In the genomic region with DNA sequence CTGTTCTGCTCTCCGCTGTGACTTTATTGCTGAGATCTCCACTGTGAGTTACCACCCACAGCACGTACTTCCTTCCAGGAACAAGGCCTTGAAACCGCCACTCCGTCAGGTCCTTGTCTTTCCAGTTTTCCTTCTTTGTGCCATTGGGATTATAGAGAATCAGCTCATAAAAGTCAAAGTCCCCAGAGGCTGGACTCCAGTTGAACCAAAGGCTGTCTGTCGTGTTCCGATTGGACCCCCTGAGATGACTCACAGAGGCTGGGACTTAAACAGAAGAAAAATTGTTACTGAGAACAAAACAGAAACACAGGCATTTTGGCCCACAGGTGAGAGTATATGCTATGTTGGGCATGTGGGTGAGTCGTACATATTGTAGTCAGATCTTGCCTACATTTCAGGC, we compare ENCODE assay signal across 22 cellular contexts.
DNase-seq lines count a peak whose midpoint lies in the region; ATAC-seq and TF ChIP-seq lines count a peak whose summit lies in the region.
"Had no signal": no experiment of that assay in that cellular context is flagged by ENCODE, and none has a peak within 500 bp of the region (broad histone marks: within the 10 kb centered on the region; RNA-seq: fewer than 3 reads in every experiment).

No MANE protein-coding gene starts in this region.

- peak overlapping the region; percentile 10 for H2BK12ac ChIP-seq in trophoblast cell (ENCODE audit: low read length)

- H3K4me3 ChIP-seq in HCT116 (replicated peaks in 1 of 2; ENCODE audit: low read depth in 1 of 2, low read length in 2 of 2), result no peak overlapping the region
- no peak overlapping the region for H3K4me3 ChIP-seq in trophoblast cell (ENCODE audit: low read depth, low read length)
- no peak overlapping the region for H3K4me3 ChIP-seq in H7 (ENCODE audit: insufficient read depth, low read depth, low read length)
- H3K4me3 ChIP-seq: BLaER1, HAP-1, MG63, SJSA1 had no signal

- H3K9ac ChIP-seq in HCT116 (ENCODE audit: low read length) (no peak overlapping the region), trophoblast cell (ENCODE audit: low read length) (no peak overlapping the region)
- H3K9ac ChIP-seq: BLaER1 had no signal

- no CpG with 5 or more reads among the region's 7 CpGs for WGBS in trophoblast cell (ENCODE audit: extremely low coverage, insufficient coverage, insufficient read length)

- no peaks in the 10 kb centered on the region for H3K9me3 ChIP-seq in HCT116 (ENCODE audit: control insufficient read depth in 1 of 2, insufficient read depth in 1 of 2, low read depth in 1 of 2, low read length in 2 of 2)
- no peaks in the 10 kb centered on the region for H3K9me3 ChIP-seq in trophoblast cell (ENCODE audit: insufficient read depth, low read depth, low read length)
- H3K9me3 ChIP-seq: BLaER1, HAP-1, MG63, SJSA1 had no signal

- TF ChIP-seq CTCF in HCT116 (IDR thresholded peaks at IDR 0.05 in 2 of 3, conservative IDR thresholded peaks at IDR 0.05 in 1 of 3; ENCODE audit: borderline replicate concordance in 1 of 3, insufficient read depth in 1 of 3, low read depth in 2 of 3, low read length in 2 of 3), result no peak
- no peak for TF ChIP-seq CTCF in foreskin keratinocyte (conservative IDR thresholded peaks at IDR 0.05)

- BruUV-seq in HCT116 (replicated peaks; lab: Mats Ljungman, UMichigan), result no TSS peak

- no peaks in the 10 kb centered on the region for H3K9me2 ChIP-seq in HCT116 (ENCODE audit: insufficient read depth)

- CTCF ChIA-PET in HCT116 (lab: Charles Lee), result interaction anchor here (1.0 kb wide), 1 partner anchor 16 kb away, joined by 4 read pairs; no protein-coding TSS in a partner anchor

- TF ChIP-seq POLR2A in HCT116 (IDR thresholded peaks at IDR 0.05; ENCODE audit: borderline replicate concordance, extremely low read depth, insufficient read depth, insufficient read length), result no peak

- H2AK5ac ChIP-seq in trophoblast cell (ENCODE audit: low read length), result no peak overlapping the region

- intact Hi-C loops in HCT116 (cut with micrococcal nuclease), result no loop called here
- intact Hi-C loops in posterior cingulate gyrus (cut with DNase I), result no loop called here

- H2AFZ ChIP-seq in HCT116 (ENCODE audit: low read depth, low read length, poor library complexity, severe bottlenecking), result no peak overlapping the region
- no peak overlapping the region for H2AFZ ChIP-seq in trophoblast cell (ENCODE audit: insufficient read depth, low read length, poor library complexity)

- H4K8ac ChIP-seq in trophoblast cell (ENCODE audit: low read depth, low read length), result no peak overlapping the region

- no peak overlapping the region for H4K12ac ChIP-seq in trophoblast cell (ENCODE audit: low read depth, low read length)

- no peak for TF ChIP-seq RAD21 in HCT116 (IDR thresholded peaks at IDR 0.05; ENCODE audit: low read depth)

- H2BK120ac ChIP-seq in trophoblast cell (ENCODE audit: insufficient read depth, low read length, poor library complexity), result no peak overlapping the region

- peaks cover 7 to 32% of the 10 kb centered on the region in 2 experiments for H3K4me1 ChIP-seq in HCT116 (ENCODE audit: control insufficient read depth in 1 of 2, insufficient read depth in 2 of 2, low read length in 2 of 2)
- H3K4me1 ChIP-seq in foreskin keratinocyte, result peaks cover 14% of the 10 kb centered on the region
- H3K4me1 ChIP-seq in trophoblast cell (ENCODE audit: control insufficient read depth in 1 of 2, insufficient read depth in 2 of 2, low read length in 2 of 2), result peaks cover 3 to 4% of the 10 kb centered on the region in 2 experiments
- H3K4me1 ChIP-seq: BLaER1, HAP-1, SJSA1 had no signal

- H3K27ac ChIP-seq in HCT116 (ENCODE audit: low read depth, low read length) (no peak overlapping the region), caudate nucleus (ENCODE audit: low read depth, low read length) (peak overlapping the region; percentile 72), foreskin keratinocyte (no peak overlapping the region), trophoblast cell (ENCODE audit: low read depth, low read length) (no peak overlapping the region)
- H3K27ac ChIP-seq: BLaER1, HL-60, SJSA1 had no signal

- peak; percentile 55; the same call in 1 of the 2 replicates for ATAC-seq in HCT116
- ATAC-seq in foreskin keratinocyte, result peak; percentile 55

- RAD21 ChIA-PET in HCT116 (lab: Charles Lee; ENCODE audit: low non-redundant PET in 1 of 2, low total read pairs in 2 of 2, uncharacterized antibody in 2 of 2, unreplicated experiment in 2 of 2), result no interaction called here

- no peaks in the 10 kb centered on the region for H3K79me2 ChIP-seq in HCT116 (ENCODE audit: insufficient read depth, low read length)
- H3K79me2 ChIP-seq in trophoblast cell (ENCODE audit: control insufficient read depth, insufficient read depth, low read length, poor library complexity), result no peaks in the 10 kb centered on the region

- H4K91ac ChIP-seq in trophoblast cell (ENCODE audit: low read depth, low read length), result no peak overlapping the region

- no peak overlapping the region for H2BK5ac ChIP-seq in trophoblast cell (ENCODE audit: low read depth, low read length, poor library complexity)

- no peak overlapping the region for H3K4ac ChIP-seq in trophoblast cell (ENCODE audit: low read depth, low read length)

- H3K36me3 ChIP-seq in HCT116 (ENCODE audit: control insufficient read depth in 1 of 2, insufficient read depth in 2 of 2, low read length in 2 of 2) (no peaks in the 10 kb centered on the region), trophoblast cell (ENCODE audit: control insufficient read depth in 1 of 2, insufficient read depth in 2 of 2, low read length in 2 of 2) (no peaks in the 10 kb centered on the region), H7 (replicated peaks; ENCODE audit: control insufficient read depth, insufficient read depth, low read length) (no peaks in the 10 kb centered on the region)
- H3K36me3 ChIP-seq: BLaER1, HAP-1, MG63 had no signal

- POLR2A ChIA-PET in HCT116 (lab: Charles Lee), result no interaction called here

- peak; percentile 33 for DNase-seq in HCT116 (ENCODE audit: low read depth, low spot score)
- no peak for DNase-seq in caudate nucleus (lab: John Stamatoyannopoulos, UW)
- peak in 1 of 2 donors; percentile 73 for DNase-seq in foreskin keratinocyte
- peak; percentile 34 to 41 for DNase-seq in trophoblast cell
- DNase-seq in LoVo (ENCODE audit: low spot score), result no peak
- DNase-seq in H7, result no peak
- no peak for DNase-seq in posterior cingulate gyrus
- no peak for DNase-seq in NCI-H2171 (lab: John Stamatoyannopoulos, UW)
- DNase-seq: CD4-positive, CD25-positive, alpha-beta regulatory T cell; Karpas-422; MG63; NCI-H1105 treated with DMSO at 0.1 percent for 48 hours; NCI-H146; NCI-H2029; NCI-H446 treated with DMSO at 0.1 percent for 48 hours; NCI-H526; Right ventricle myocardium superior; RPMI8226 had no signal

- H3K79me1 ChIP-seq in trophoblast cell (ENCODE audit: low read length), result no peaks in the 10 kb centered on the region

- no peak overlapping the region for H3K18ac ChIP-seq in trophoblast cell (ENCODE audit: low read length)

- no peaks in the 10 kb centered on the region for H3K27me3 ChIP-seq in HCT116 (ENCODE audit: insufficient read depth, low read length)
- H3K27me3 ChIP-seq in foreskin keratinocyte, result no peaks in the 10 kb centered on the region
- H3K27me3 ChIP-seq in trophoblast cell (ENCODE audit: insufficient read depth, low read length), result no peaks in the 10 kb centered on the region
- H3K27me3 ChIP-seq in H7 (ENCODE audit: control insufficient read depth, insufficient read depth, low read length), result no peaks in the 10 kb centered on the region
- H3K27me3 ChIP-seq: BLaER1, MG63, SJSA1 had no signal

- H4K20me1 ChIP-seq in HCT116 (ENCODE audit: insufficient read depth), result no peaks in the 10 kb centered on the region
- H4K20me1 ChIP-seq: BLaER1 had no signal

- H3K14ac ChIP-seq in trophoblast cell (ENCODE audit: low read length), result no peak overlapping the region

- no peak overlapping the region for H3K23ac ChIP-seq in trophoblast cell (ENCODE audit: low read length)

- H3K4me2 ChIP-seq in HCT116 (ENCODE audit: low read length) (peak overlapping the region; percentile 36), trophoblast cell (ENCODE audit: low read length) (no peak overlapping the region)
- H3K4me2 ChIP-seq: BLaER1 had no signal

TF ChIP-seq in HCT116, 20 proteins besides CTCF, POLR2A, EP300 and RAD21:
- TF ChIP-seq JUND (IDR thresholded peaks at IDR 0.05) (peak; percentile 44), SIN3A (IDR thresholded peaks at IDR 0.05; ENCODE audit: low read depth) (no peak), ZFX (IDR thresholded peaks at IDR 0.05) (no peak), EGR1 (IDR thresholded peaks at IDR 0.05; ENCODE audit: low read depth) (no peak), FOSL1 (IDR thresholded peaks at IDR 0.05; ENCODE audit: low read depth) (peak; percentile 49; the same call in 1 of the 2 replicates), SP1 (IDR thresholded peaks at IDR 0.05; ENCODE audit: low read depth) (peak; percentile 64), POLR2AphosphoS5 (IDR thresholded peaks at IDR 0.05; ENCODE audit: low read depth, low read length) (peak; percentile 17; the same call in 1 of the 2 replicates), CBX3 (IDR thresholded peaks at IDR 0.05; ENCODE audit: low read depth) (0 out of 2 replicates have a peak, but pooled peaks have one; percentile 12)
- TF ChIP-seq, protein P1, sequence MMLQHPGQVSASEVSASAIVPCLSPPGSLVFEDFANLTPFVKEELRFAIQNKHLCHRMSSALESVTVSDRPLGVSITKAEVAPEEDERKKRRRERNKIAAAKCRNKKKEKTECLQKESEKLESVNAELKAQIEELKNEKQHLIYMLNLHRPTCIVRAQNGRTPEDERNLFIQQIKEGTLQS (IDR thresholded peaks at IDR 0.05), result no peak
- TF ChIP-seq, protein P2, sequence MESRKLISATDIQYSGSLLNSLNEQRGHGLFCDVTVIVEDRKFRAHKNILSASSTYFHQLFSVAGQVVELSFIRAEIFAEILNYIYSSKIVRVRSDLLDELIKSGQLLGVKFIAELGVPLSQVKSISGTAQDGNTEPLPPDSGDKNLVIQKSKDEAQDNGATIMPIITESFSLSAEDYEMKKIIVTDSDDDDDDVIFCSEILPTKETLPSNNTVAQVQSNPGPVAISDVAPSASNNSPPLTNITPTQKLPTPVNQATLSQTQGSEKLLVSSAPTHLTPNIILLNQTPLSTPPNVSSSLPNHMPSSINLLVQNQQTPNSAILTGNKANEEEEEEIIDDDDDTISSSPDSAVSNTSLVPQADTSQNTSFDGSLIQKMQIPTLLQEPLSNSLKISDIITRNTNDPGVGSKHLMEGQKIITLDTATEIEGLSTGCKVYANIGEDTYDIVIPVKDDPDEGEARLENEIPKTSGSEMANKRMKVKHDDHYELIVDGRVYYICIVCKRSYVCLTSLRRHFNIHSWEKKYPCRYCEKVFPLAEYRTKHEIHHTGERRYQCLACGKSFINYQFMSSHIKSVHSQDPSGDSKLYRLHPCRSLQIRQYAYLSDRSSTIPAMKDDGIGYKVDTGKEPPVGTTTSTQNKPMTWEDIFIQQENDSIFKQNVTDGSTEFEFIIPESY (IDR thresholded peaks at IDR 0.05; ENCODE audit: extremely low read depth, insufficient replicate concordance, low read length), result no peak

Comparison
In these comparisons a context has a peak if more than half of its experiments do, and no peak if none do; other contexts are left out.
1. DNase-seq: peak in HCT116 (single experiment) and trophoblast cell (2 of 2); none in caudate nucleus (0 of 61), LoVo (single experiment), H7 (single experiment), posterior cingulate gyrus (0 of 10) and NCI-H2171 (single experiment).